ENCODE assay signal across 27 cellular contexts in the genomic region with DNA sequence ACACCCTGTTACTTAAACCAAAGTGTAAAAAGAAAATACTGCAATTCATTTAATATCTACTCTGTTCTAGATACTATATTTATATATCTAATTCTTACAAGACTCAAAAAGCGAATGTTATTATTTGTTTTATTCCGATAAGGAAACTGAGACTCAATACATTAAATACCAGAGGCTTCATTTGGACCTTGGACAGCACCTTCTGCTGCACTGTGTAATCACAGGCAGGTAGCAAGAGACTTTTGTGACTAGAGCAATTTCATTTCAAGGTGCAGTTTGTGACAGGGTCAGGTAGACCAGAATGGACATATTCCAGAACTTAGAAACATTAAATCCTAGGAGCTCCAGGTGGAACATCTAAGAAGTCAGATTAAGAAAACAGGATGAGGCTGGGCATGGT. TPM values are rescaled to one million over a fixed set of nuclear protein-coding genes. Genes with fewer than 3 reads are reported as not detected.
"Had no signal": no experiment of that assay in that cellular context is flagged by ENCODE, and none has a peak within 500 bp of the region (broad histone marks: within the 10 kb centered on the region; RNA-seq: fewer than 3 reads in every experiment).

No MANE protein-coding gene starts in this region.

- H3K4me3 ChIP-seq: K562, SJCRH30 had no signal

- ATAC-seq: HepG2, K562, Right ventricle myocardium inferior, T-cell had no signal

- H3K4me1 Mint-ChIP-seq: T-cell had no signal

- H3K27ac Mint-ChIP-seq: T-cell; T-helper 1 cell treated with Interleukin-12 subunit alpha and Interleukin-12 subunit beta and Interleukin-4 antibody, amounts not matched to agents 30 μg/mL and 1 μg/mL, for 36 hours had no signal

- H3K4me2 ChIP-seq: KMS-11 had no signal

- H3K9ac ChIP-seq: KMS-11 had no signal

- H3K27me3 Mint-ChIP-seq: T-cell had no signal

- H3K4me3 Mint-ChIP-seq: T-cell; T-helper 1 cell treated with Interleukin-12 subunit alpha and Interleukin-12 subunit beta and Interleukin-4 antibody, amounts not matched to agents 30 μg/mL and 1 μg/mL, for 36 hours had no signal

- H3K27ac ChIP-seq: KMS-11, SJCRH30 had no signal

- H3K9me3 Mint-ChIP-seq: T-cell; T-helper 1 cell treated with Interleukin-12 subunit alpha and Interleukin-12 subunit beta and Interleukin-4 antibody, amounts not matched to agents 30 μg/mL and 1 μg/mL, for 36 hours had no signal

- H3K9me3 ChIP-seq: SJCRH30 had no signal

- DNase-seq: IMR-90, Kasumi-1, MM.1S, NCI-H1048, NCI-H1105, NCI-H1417, NCI-H1436 treated with DMSO at 0.1 percent for 48 hours, NCI-H1694, NCI-H187 treated with DMSO at 0.1 percent for 48 hours, NCI-H2081, NCI-H2107, NCI-H2227 treated with DMSO at 0.1 percent for 48 hours, NCI-H524, NCI-H526 treated with DMSO at 0.1 percent for 48 hours, NCI-H774, SHP77 treated with DMSO at 0.1 percent for 48 hours, SJCRH30, SW 1271, T-cell had no signal

- H3K27me3 ChIP-seq: SJCRH30 had no signal

- H3K4me1 ChIP-seq: SJCRH30 had no signal

RNA-seq across cellular contexts. Expression of a gene that starts 21.4 kb away (rescaled TPM):
- total RNA-seq: HepG2, K562, M059J, NCI-H460, Right ventricle myocardium inferior, SJCRH30 had no signal

RNA-seq across cellular contexts. Expression of a gene that starts 53.3 kb away (rescaled TPM):
- total RNA-seq: HT1080 had no signal
